In genomic region chr13:49690990-49691886, GRCh38 we compare ENCODE assay signal across 8 cellular contexts. TPM values are rescaled to one million over a fixed set of nuclear protein-coding genes. Genes with fewer than 3 reads are reported as not detected.
DNase-seq lines count a peak whose midpoint lies in the region; TF ChIP-seq lines count a peak whose summit lies in the region.

EBPL (minus strand) TSS chr13:49691486; CDS start chr13:49691424, 62 bp downstream.

- peak within 1 kb of the TSS; percentile 93 for H2AFZ ChIP-seq in GM23248

- H3K4me3 Mint-ChIP-seq in nephron progenitor cell = peak within 1 kb of the TSS; percentile 94
- peak within 1 kb of the TSS; percentile 92 for H3K4me3 Mint-ChIP-seq in stimulated activated naive CD8-positive, alpha-beta T cell treated with anti-CD3 and anti-CD28 coated beads, Interleukin-15, Interleukin-2, amounts not matched to agents 100 ng/mL and 50 ng/mL, for 24 hours

- no peaks in the 10 kb centered on the region for H3K9me2 ChIP-seq in GM23248 (ENCODE audit: insufficient read depth)

- 1 to 2% methylated on average over 59 to 68 of the region's 69 CpGs for WGBS in GM23248 (ENCODE audit: low coverage in 1 of 2, low lambda C conversion rate in 2 of 2, missing lambda C conversion rate in 2 of 2), 2 experiments

- H3K4me2 ChIP-seq in GM23248 (ENCODE audit: unreplicated experiment) = peak within 1 kb of the TSS; percentile 86

- TF ChIP-seq CTCF in nephron progenitor cell (IDR thresholded peaks at IDR 0.05) = no peak

- peaks cover 25% of the 10 kb centered on the region for H3K36me3 Mint-ChIP-seq in nephron progenitor cell (ENCODE audit: low read depth)
- H3K36me3 Mint-ChIP-seq in stimulated activated naive CD8-positive, alpha-beta T cell treated with anti-CD3 and anti-CD28 coated beads, Interleukin-15, Interleukin-2, amounts not matched to agents 100 ng/mL and 50 ng/mL, for 24 hours (ENCODE audit: low read depth) = peaks cover 15% of the 10 kb centered on the region

- in situ Hi-C loops in GM23248 (cut with MboI) = no loop called here

- peak within 1 kb of the TSS; percentile 88 for H3K27ac Mint-ChIP-seq in nephron progenitor cell
- peak within 1 kb of the TSS; percentile 66 for H3K27ac Mint-ChIP-seq in stimulated activated naive CD8-positive, alpha-beta T cell treated with anti-CD3 and anti-CD28 coated beads, Interleukin-15, Interleukin-2, amounts not matched to agents 100 ng/mL and 50 ng/mL, for 24 hours

- peaks cover 10% of the 10 kb centered on the region for H3K4me1 ChIP-seq in GM23248 (ENCODE audit: insufficient read depth)

- H3F3A ChIP-seq in GM23248 (ENCODE audit: insufficient read depth) = peaks cover 6% of the 10 kb centered on the region; the same call in 1 of the 2 replicates

- H3K9me3 Mint-ChIP-seq in nephron progenitor cell = no peaks in the 10 kb centered on the region
- H3K9me3 Mint-ChIP-seq in stimulated activated naive CD8-positive, alpha-beta T cell treated with anti-CD3 and anti-CD28 coated beads, Interleukin-15, Interleukin-2, amounts not matched to agents 100 ng/mL and 50 ng/mL, for 24 hours = no peaks in the 10 kb centered on the region

- peaks cover 25% of the 10 kb centered on the region for H3K4me1 Mint-ChIP-seq in nephron progenitor cell
- H3K4me1 Mint-ChIP-seq in stimulated activated naive CD8-positive, alpha-beta T cell treated with anti-CD3 and anti-CD28 coated beads, Interleukin-15, Interleukin-2, amounts not matched to agents 100 ng/mL and 50 ng/mL, for 24 hours (ENCODE audit: low read depth) = peaks cover 12% of the 10 kb centered on the region

- H3K27me3 Mint-ChIP-seq in nephron progenitor cell (ENCODE audit: low read depth, poor library complexity) = no peaks in the 10 kb centered on the region
- no peaks in the 10 kb centered on the region for H3K27me3 Mint-ChIP-seq in stimulated activated naive CD8-positive, alpha-beta T cell treated with anti-CD3 and anti-CD28 coated beads, Interleukin-15, Interleukin-2, amounts not matched to agents 100 ng/mL and 50 ng/mL, for 24 hours

- H3K79me2 ChIP-seq in GM23248 (ENCODE audit: insufficient read depth) = peaks cover 46% of the 10 kb centered on the region

- H3K9ac ChIP-seq in GM23248 = peak within 1 kb of the TSS; percentile 75

- peak within 1 kb of the TSS; percentile 33 for H3K27ac ChIP-seq in GM23248

- no peaks in the 10 kb centered on the region for H4K20me1 ChIP-seq in GM23248 (ENCODE audit: insufficient read depth)

- peak; percentile 91 for DNase-seq in EL
- peak; percentile 91 for DNase-seq in GM23248
- DNase-seq in Kasumi-1 (lab: John Stamatoyannopoulos, UW) = peak; percentile 87 to 88
- peak; percentile 85 to 87 for DNase-seq in SHP77 (lab: John Stamatoyannopoulos, UW)
- DNase-seq in activated effector memory CD4-positive, alpha-beta T cell treated with Interleukin-2 at 50 U/mL for 16 hours = peak; percentile 77
- peak; percentile 76 for DNase-seq in fibroblast of the conjunctiva (ENCODE audit: low read depth)
- DNase-seq in nephron progenitor cell = peak; percentile 98

- H3K27me3 ChIP-seq in GM23248 (replicated peaks; ENCODE audit: insufficient read depth) = no peaks in the 10 kb centered on the region

- peak within 1 kb of the TSS; percentile 82 for H3K4me3 ChIP-seq in GM23248

- H3K9me3 ChIP-seq in GM23248 (ENCODE audit: low read depth) = no peaks in the 10 kb centered on the region

- H3K36me3 ChIP-seq in GM23248 (ENCODE audit: low read depth) = no peaks in the 10 kb centered on the region

RNA-seq across cellular contexts. Expression of gene EBPL, which starts in this region (rescaled TPM):
- total RNA-seq in GM23248 (2014; rRNA removed; shearing (Covaris generic)) = 54.3 and 68.3 TPM in 2 replicates
- polyA plus RNA-seq in GM23248 (2016; fragmentation: Nextera tagmentation; extraction: Ambion mirVana) = 65.0 and 67.7 TPM in 2 replicates

Comparison
In these comparisons a context has a peak if more than half of its experiments do, and no peak if none do; other contexts are left out.
1. Peak in every context shown above with its lines: DNase-seq, H3K4me3 ChIP-seq and H3K27ac ChIP-seq.